1 cellular context compared by ENCODE assay signal in genomic region chr15:88622605-88622975, GRCh38.
TF ChIP-seq lines count a peak whose summit lies in the region.

No MANE protein-coding gene starts in this region.

TF ChIP-seq in GM12878, 131 proteins besides CTCF, POLR2A, EP300 and RAD21 (continued from another document):
- no peak for TF ChIP-seq USF1 (IDR thresholded peaks at IDR 0.05; ENCODE audit: borderline replicate concordance, extremely low read length, insufficient read depth, low read depth, low read length)
- TF ChIP-seq MTA3 (IDR thresholded peaks at IDR 0.05; ENCODE audit: borderline replicate concordance, low read length) = no peak
- no peak for TF ChIP-seq STAT1 (conservative IDR thresholded peaks at IDR 0.05)
- no peak for TF ChIP-seq FOS (IDR thresholded peaks at IDR 0.05; ENCODE audit: borderline replicate concordance, extremely low read depth, insufficient read length)
- TF ChIP-seq HDGF (IDR thresholded peaks at IDR 0.05) = no peak
- TF ChIP-seq MYB (IDR thresholded peaks at IDR 0.05; ENCODE audit: borderline replicate concordance, low read depth, low read length) = no peak
- TF ChIP-seq SP1 (IDR thresholded peaks at IDR 0.05; ENCODE audit: low read depth, low read length) = no peak
- TF ChIP-seq NFIC (IDR thresholded peaks at IDR 0.05; ENCODE audit: low read depth, low read length) = no peak; the same call in 1 of the 2 replicates
- no peak for TF ChIP-seq STAT3 (IDR thresholded peaks at IDR 0.05; ENCODE audit: low read depth, low read length)
- TF ChIP-seq NBN (IDR thresholded peaks at IDR 0.05) = no peak
- no peak for TF ChIP-seq ASH2L (IDR thresholded peaks at IDR 0.05; ENCODE audit: borderline replicate concordance, low read depth)
- TF ChIP-seq IRF3 (IDR thresholded peaks at IDR 0.05) = no peak
- no peak for TF ChIP-seq MTA2 (IDR thresholded peaks at IDR 0.05; ENCODE audit: low read depth)
- TF ChIP-seq HCFC1 (IDR thresholded peaks at IDR 0.05; ENCODE audit: low read length) = no peak
- TF ChIP-seq ESRRA (IDR thresholded peaks at IDR 0.05; ENCODE audit: low read length) = no peak
- no peak for TF ChIP-seq SUPT20H (IDR thresholded peaks at IDR 0.05; ENCODE audit: borderline replicate concordance, control insufficient read depth, low read depth, low read length)
